ENCODE assay signal across 9 cellular contexts in the genomic region with DNA sequence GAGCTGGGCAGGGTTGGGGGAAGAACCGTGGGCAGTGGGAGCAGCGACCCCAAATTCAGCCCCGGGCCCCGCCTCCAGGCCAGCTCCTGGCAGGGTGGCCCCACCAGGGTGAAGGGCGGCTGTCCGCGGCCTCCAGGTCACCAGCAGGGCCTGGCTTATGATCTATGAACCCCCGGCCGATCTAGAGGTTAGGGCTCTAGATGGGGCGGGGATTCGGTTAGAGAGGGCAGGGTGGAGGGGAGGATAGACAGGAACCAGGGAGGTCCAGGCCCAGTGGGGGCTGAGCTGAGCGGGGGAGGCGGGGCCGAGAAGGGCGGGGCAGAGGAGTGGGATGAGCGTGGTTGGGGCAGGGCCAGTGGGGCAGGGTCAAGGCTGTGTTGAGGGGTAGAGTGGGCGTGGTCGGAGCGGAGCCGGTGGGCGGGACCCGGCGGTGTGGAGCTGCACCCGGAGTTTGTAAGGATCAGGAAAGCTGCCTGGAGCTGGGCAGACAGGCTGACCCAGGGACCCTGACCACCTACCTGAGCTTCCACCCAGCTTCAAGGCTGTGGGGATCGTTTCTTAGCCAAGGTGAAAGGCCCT. TPM values are rescaled to one million over a fixed set of nuclear protein-coding genes. Genes with fewer than 3 reads are reported as not detected.
DNase-seq lines count a peak whose midpoint lies in the region; ATAC-seq, FAIRE-seq and TF ChIP-seq lines count a peak whose summit lies in the region.
"Had no signal": no experiment of that assay in that cellular context is flagged by ENCODE, and none has a peak within 500 bp of the region (broad histone marks: within the 10 kb centered on the region; RNA-seq: fewer than 3 reads in every experiment).

No MANE protein-coding gene starts in this region.

- TF ChIP-seq POLR2A in HepG2 (IDR thresholded peaks at IDR 0.05; ENCODE audit: insufficient read depth in 1 of 2, low read depth in 2 of 2, low read length in 2 of 2) = 0 out of 4 replicates have a peak, but pooled peaks of 1 of the 2 experiments have one; percentile 30

- H3K27me3 ChIP-seq in dorsolateral prefrontal cortex (peaks cover 0 to 31% (median 0%) of the 10 kb centered on the region in 45 donors), HepG2 (ENCODE audit: control insufficient read depth in 1 of 2, insufficient read depth in 2 of 2, low read length in 2 of 2) (peaks cover 2 to 5% of the 10 kb centered on the region in 2 experiments; a peak in 2 of 5 replicates)

- H2AFZ ChIP-seq in HepG2 (ENCODE audit: low read length) = no peak overlapping the region

- peak overlapping the region; percentile 83 for H3K4me2 ChIP-seq in HepG2 (ENCODE audit: low read depth, low read length)

- intact Hi-C loops in dorsolateral prefrontal cortex (cut with DNase I) = no loop called here
- intact Hi-C loops in HepG2 (cut with micrococcal nuclease; ENCODE audit: unreplicated experiment) = no loop called here

- TF ChIP-seq CTCF in dorsolateral prefrontal cortex (IDR thresholded peaks at IDR 0.05 in 54 of 56, conservative IDR thresholded peaks at IDR 0.05 in 2 of 56; ENCODE audit: low read depth in 1 of 56, partially characterized antibody in 56 of 56) (no peak), HepG2 (CRISPR knock-in tag; IDR thresholded peaks at IDR 0.05) (no peak)

- no peaks in the 10 kb centered on the region for H3K79me2 ChIP-seq in HepG2 (ENCODE audit: insufficient read depth, low read length)

- 9% methylated on average over 9 of the region's 25 CpGs for WGBS in HepG2 (ENCODE audit: low lambda C conversion rate)

- in situ Hi-C loops in HepG2 (cut with HindIII; ENCODE audit: extremely low pct_ligation_motif_present, low pct_unique_long_range_greater_than_20kb) = no loop called here

- DNase-seq in EH (ENCODE audit: low read depth) (peak; percentile 65), UCSD-AML1 (lab: John Stamatoyannopoulos, UW; ENCODE audit: unreplicated experiment) (peak; percentile 66), dorsolateral prefrontal cortex (peak in 3 of 10 donors; percentile 30 to 53 (median 32)), HepG2 (ENCODE audit: low spot score) (peak; percentile 72), GM19240 (ENCODE audit: insufficient read length, low spot score) (no peak)
- DNase-seq in stimulated activated CD4-positive, alpha-beta T cell treated with anti-CD3 and anti-CD28 coated beads, Interleukin-4, amount 100 ng/mL, for 48 hours (ENCODE audit: low read depth in 2 of 2) = peak; percentile 18 to 26

- no peaks in the 10 kb centered on the region for H4K20me1 ChIP-seq in HepG2 (ENCODE audit: insufficient read depth, low read length)

- BruUV-seq in HepG2 (replicated peaks; lab: Mats Ljungman, UMichigan) = no TSS peak

- peak overlapping the region in 54 of 59 donors; percentile 0 to 55 (median 39) for H3K4me3 ChIP-seq in dorsolateral prefrontal cortex
- peak overlapping the region; percentile 14 to 69 (median 25) for H3K4me3 ChIP-seq in HepG2 (replicated peaks in 1 of 3; ENCODE audit: insufficient read depth in 1 of 3, low read depth in 2 of 3, low read length in 3 of 3)

- POLR2A ChIA-PET in HepG2 (lab: Yijun Ruan, JAX) = interaction anchor here (0.8 to 1.2 kb wide), 2 partner anchors 208 to 222 kb away, joined by 3 read pairs; no protein-coding TSS in a partner anchor

- H3K4me1 ChIP-seq in HepG2 (ENCODE audit: insufficient read depth, low read length) = peaks cover 33% of the 10 kb centered on the region

- ATAC-seq in HepG2 = peak; percentile 92
- no peak for ATAC-seq in GM21526 (IDR thresholded peaks at IDR 0.05; ENCODE audit: low FRiP score, unreplicated experiment)
- no peak for ATAC-seq in HG03442 (IDR thresholded peaks at IDR 0.05; ENCODE audit: unreplicated experiment)

- H3K27ac ChIP-seq in dorsolateral prefrontal cortex (peak overlapping the region in 53 of 59 donors; percentile 18 to 87 (median 69)), HepG2 (ENCODE audit: extremely low read length, insufficient read depth, low read length) (peak overlapping the region; percentile 46)

- TF ChIP-seq EP300 in HepG2 (IDR thresholded peaks at IDR 0.05; ENCODE audit: low read depth in 2 of 2, low read length in 2 of 2) (no peak), HepG2 (CRISPR knock-in tag; IDR thresholded peaks at IDR 0.05; ENCODE audit: borderline replicate concordance) (no peak)

- 0 out of 2 replicates have a peak overlapping the region, but pooled peaks have one; percentile 28 for H3K9ac ChIP-seq in HepG2 (ENCODE audit: insufficient read depth, low read depth, low read length)

- no peaks in the 10 kb centered on the region for H3K9me3 ChIP-seq in HepG2 (ENCODE audit: low read length)

- CTCF ChIA-PET in HepG2 (lab: Yijun Ruan, JAX; ENCODE audit: low intra/inter-chr PET ratio, low total read pairs) = no interaction called here

- peak; percentile 83 for FAIRE-seq in HepG2 (lab: Jason Lieb, UNC)
- FAIRE-seq: endometrium had no signal

- no peak for TF ChIP-seq RAD21 in HepG2 (CRISPR knock-in tag; IDR thresholded peaks at IDR 0.05)

- no peaks in the 10 kb centered on the region for H3K36me3 ChIP-seq in HepG2 (replicated peaks in 1 of 2; ENCODE audit: control insufficient read depth in 1 of 2, insufficient read depth in 2 of 2, low read length in 2 of 2)

TF ChIP-seq in HepG2, 621 proteins besides CTCF, POLR2A, EP300 and RAD21 (continues in another document):
- TF ChIP-seq ZNF30 (CRISPR knock-in tag; IDR thresholded peaks at IDR 0.05) (no peak), POLR2AphosphoS2 (IDR thresholded peaks at IDR 0.05; ENCODE audit: low read depth, low read length) (no peak), ZFY (CRISPR knock-in tag; IDR thresholded peaks at IDR 0.05) (0 out of 2 replicates have a peak, but pooled peaks have one; percentile 14), CBX5 (CRISPR knock-in tag; IDR thresholded peaks at IDR 0.05; ENCODE audit: borderline replicate concordance) (0 out of 2 replicates have a peak, but pooled peaks have one; percentile 18), FOXC1 (CRISPR knock-in tag; IDR thresholded peaks at IDR 0.05; ENCODE audit: borderline replicate concordance) (0 out of 2 replicates have a peak, but pooled peaks have one; percentile 27), ZBTB20 (CRISPR knock-in tag; IDR thresholded peaks at IDR 0.05; ENCODE audit: borderline replicate concordance, low read depth) (0 out of 2 replicates have a peak, but pooled peaks have one; percentile 29), ZNF124 (CRISPR knock-in tag; IDR thresholded peaks at IDR 0.05) (0 out of 2 replicates have a peak, but pooled peaks have one; percentile 4), MAFF (IDR thresholded peaks at IDR 0.05; ENCODE audit: low read depth, low read length) (no peak)

RNA-seq across cellular contexts. Expression of gene OBP2B, which starts 29.3 kb away (rescaled TPM):
- not detected for total RNA-seq in dorsolateral prefrontal cortex
- total RNA-seq in HepG2 (2016; rRNA removed; fragmentation: Illumina TruSeq; extraction: Trizol) = not detected in 2 replicates
- not detected in 2 replicates for total RNA-seq in HepG2 (2016; cell fraction: cytosol; rRNA removed; fragmentation: Illumina TruSeq; extraction: Trizol; ENCODE audit: low read depth)
- total RNA-seq in HepG2 (2016; cell fraction: insoluble cytoplasmic fraction; rRNA removed; fragmentation: Illumina TruSeq; extraction: Trizol) = not detected in 2 replicates
- total RNA-seq in HepG2 (2016; cell fraction: membrane; rRNA removed; fragmentation: Illumina TruSeq; extraction: Trizol) = not detected in 2 replicates
- total RNA-seq in HepG2 (2016; cell fraction: nucleus; rRNA removed; fragmentation: Illumina TruSeq; extraction: Trizol) = not detected in 2 replicates
- not detected in 2 replicates for polyA plus RNA-seq in HepG2 (2011; rRNA removed)
- not detected in 2 replicates for polyA plus RNA-seq in HepG2 (2011; cell fraction: cytosol; rRNA removed)
- not detected in 2 replicates for polyA plus RNA-seq in HepG2 (2011; cell fraction: nucleus; rRNA removed)
- not detected in 2 replicates for polyA plus RNA-seq in HepG2 (2012)
- not detected in 2 replicates for polyA plus RNA-seq in HepG2 (2016; cell fraction: cytosol; fragmentation: Illumina TruSeq; extraction: Trizol; ENCODE audit: low read depth)
- polyA plus RNA-seq in HepG2 (2016; cell fraction: insoluble cytoplasmic fraction; fragmentation: Illumina TruSeq; extraction: Trizol; ENCODE audit: low read depth) = not detected in 2 replicates
- polyA plus RNA-seq in HepG2 (2016; cell fraction: membrane; fragmentation: Illumina TruSeq; extraction: Trizol; ENCODE audit: low read depth) = not detected in 2 replicates
- not detected in 2 replicates for polyA plus RNA-seq in HepG2 (2016; cell fraction: nucleus; fragmentation: Illumina TruSeq; extraction: Trizol; ENCODE audit: insufficient read depth, low read depth)
- polyA minus RNA-seq in HepG2 (2011; rRNA and poly(A)+ RNA removed; ENCODE audit: low replicate concordance) = not detected in 2 replicates
- not detected in 2 replicates for polyA minus RNA-seq in HepG2 (2011; cell fraction: cytosol; rRNA and poly(A)+ RNA removed)
- polyA minus RNA-seq in HepG2 (2011; cell fraction: nucleus; rRNA and poly(A)+ RNA removed) = not detected in 2 replicates

RNA-seq across cellular contexts. Expression of gene ABO, which starts 36.6 kb away (rescaled TPM):
- 1 to 10 TPM in 96 of 120 experiments, under 1 TPM in 24; 0.37 to 5.1 (median 1.5) TPM for total RNA-seq in dorsolateral prefrontal cortex
- total RNA-seq in HepG2 (2016; rRNA removed; fragmentation: Illumina TruSeq; extraction: Trizol) = not detected in 2 replicates
- total RNA-seq in HepG2 (2016; cell fraction: cytosol; rRNA removed; fragmentation: Illumina TruSeq; extraction: Trizol; ENCODE audit: low read depth) = not detected in 2 replicates
- total RNA-seq in HepG2 (2016; cell fraction: insoluble cytoplasmic fraction; rRNA removed; fragmentation: Illumina TruSeq; extraction: Trizol) = 0.11 TPM in 1 of 2 replicates, not detected in the other
- not detected in 2 replicates for total RNA-seq in HepG2 (2016; cell fraction: membrane; rRNA removed; fragmentation: Illumina TruSeq; extraction: Trizol)
- total RNA-seq in HepG2 (2016; cell fraction: nucleus; rRNA removed; fragmentation: Illumina TruSeq; extraction: Trizol) = not detected in 2 replicates
- not detected in 2 replicates for polyA plus RNA-seq in HepG2 (2011; rRNA removed)
- not detected in 2 replicates for polyA plus RNA-seq in HepG2 (2011; cell fraction: cytosol; rRNA removed)
- polyA plus RNA-seq in HepG2 (2011; cell fraction: nucleus; rRNA removed) = not detected in 2 replicates
- not detected in 2 replicates for polyA plus RNA-seq in HepG2 (2012)
- polyA plus RNA-seq in HepG2 (2016; cell fraction: cytosol; fragmentation: Illumina TruSeq; extraction: Trizol; ENCODE audit: low read depth) = not detected in 2 replicates
- 0.10 TPM in 2 replicates for polyA plus RNA-seq in HepG2 (2016; cell fraction: insoluble cytoplasmic fraction; fragmentation: Illumina TruSeq; extraction: Trizol; ENCODE audit: low read depth)
- polyA plus RNA-seq in HepG2 (2016; cell fraction: membrane; fragmentation: Illumina TruSeq; extraction: Trizol; ENCODE audit: low read depth) = not detected in 2 replicates
- polyA plus RNA-seq in HepG2 (2016; cell fraction: nucleus; fragmentation: Illumina TruSeq; extraction: Trizol; ENCODE audit: insufficient read depth, low read depth) = 0.18 and 0.21 TPM in 2 replicates
- polyA minus RNA-seq in HepG2 (2011; rRNA and poly(A)+ RNA removed; ENCODE audit: low replicate concordance) = 0.26 and 1.7 TPM in 2 replicates
- polyA minus RNA-seq in HepG2 (2011; cell fraction: cytosol; rRNA and poly(A)+ RNA removed) = not detected in 2 replicates
- polyA minus RNA-seq in HepG2 (2011; cell fraction: nucleus; rRNA and poly(A)+ RNA removed) = not detected in 2 replicates
